In genomic region chr2:46850742-46851141, GRCh38 we compare ENCODE assay signal across 12 cellular contexts.
DNase-seq lines count a peak whose midpoint lies in the region; ATAC-seq, FAIRE-seq and TF ChIP-seq lines count a peak whose summit lies in the region.
"Had no signal": no experiment of that assay in that cellular context is flagged by ENCODE, and none has a peak within 500 bp of the region (broad histone marks: within the 10 kb centered on the region; RNA-seq: fewer than 3 reads in every experiment).

No MANE protein-coding gene starts in this region.

- TF ChIP-seq POLR2A in H54 (IDR thresholded peaks at IDR 0.05; ENCODE audit: low read depth, low read length): no peak
- no peak for TF ChIP-seq POLR2A in gastrocnemius medialis (IDR thresholded peaks at IDR 0.05)

- no peak for TF ChIP-seq CTCF in brain (conservative IDR thresholded peaks at IDR 0.05)
- no peak for TF ChIP-seq CTCF in gastrocnemius medialis (IDR thresholded peaks at IDR 0.05 in 4 of 5, conservative IDR thresholded peaks at IDR 0.05 in 1 of 5)

- ATAC-seq in gastrocnemius medialis (peak; percentile 79 to 87), GM21786 (IDR thresholded peaks at IDR 0.05; ENCODE audit: unreplicated experiment) (no peak)

- H3K36me3 Mint-ChIP-seq in brain: no peaks in the 10 kb centered on the region

- no peak overlapping the region for H3K4me3 ChIP-seq in gastrocnemius medialis

- H3K27ac ChIP-seq in gastrocnemius medialis: peak overlapping the region; percentile 59 to 80 (median 76)

- no peaks in the 10 kb centered on the region for H3K36me3 ChIP-seq in gastrocnemius medialis

- no peak overlapping the region for H3K4me3 Mint-ChIP-seq in brain

- H3K27me3 Mint-ChIP-seq in brain: peaks cover 3% of the 10 kb centered on the region

- FAIRE-seq in H54 (lab: Jason Lieb, UNC): peak; percentile 67

- peaks cover 0 to 11% (median 3%) of the 10 kb centered on the region in 5 experiments for H3K9me3 Mint-ChIP-seq in brain

- H3K4me1 ChIP-seq in gastrocnemius medialis: peaks cover 63 to 68% of the 10 kb centered on the region in 2 donors

- intact Hi-C loops in gastrocnemius medialis (cut with DNase I; ENCODE audit: low total_unique reads): loop anchor here (2.0 kb wide), 1 partner anchor 32 kb away; no protein-coding TSS in a partner anchor

- in situ Hi-C loops in gastrocnemius medialis (cut with MboI; ENCODE audit: low sequenced_read_pairs in 4 of 4): no loop called here

- DNase-seq in H54 (ENCODE audit: insufficient read length, low spot score) (peak; percentile 80), hepatic stellate cell (ENCODE audit: low spot score) (peak; percentile 72), gastrocnemius medialis (peak; percentile 52 to 71), DMS53 (lab: John Stamatoyannopoulos, UW) (no peak), cortex of kidney (lab: John Stamatoyannopoulos, UW) (no peak), OCI-M1 (lab: John Stamatoyannopoulos, UW) (no peak)
- DNase-seq: activated T-cell treated with anti-CD3 and anti-CD28 coated beads, Interleukin-2, amount 50 U/mL, for 1 hour; NCI-H1417 treated with DMSO at 0.1 percent for 48 hours; occipital lobe; T-helper 2 cell had no signal

- no peaks in the 10 kb centered on the region for H3K27me3 ChIP-seq in gastrocnemius medialis

- peak overlapping the region in 3 of 5 experiments; percentile 58 to 92 (median 87) for H3K27ac Mint-ChIP-seq in brain

- no peaks in the 10 kb centered on the region for H3K9me3 ChIP-seq in gastrocnemius medialis

- peaks cover 68% of the 10 kb centered on the region for H3K4me1 Mint-ChIP-seq in brain

Comparison
In these comparisons a context has a peak if more than half of its experiments do, and no peak if none do; other contexts are left out.
1. DNase-seq: peak in H54 (single experiment), hepatic stellate cell (single experiment) and gastrocnemius medialis (2 of 2); none in DMS53 (single experiment), cortex of kidney (single experiment) and OCI-M1 (single experiment).